In genomic region chr16:4505356-4506153, GRCh38 we compare ENCODE assay signal across 8 cellular contexts. TPM values are rescaled to one million over a fixed set of nuclear protein-coding genes. Genes with fewer than 3 reads are reported as not detected.
DNase-seq lines count a peak whose midpoint lies in the region; ATAC-seq and TF ChIP-seq lines count a peak whose summit lies in the region.

No MANE protein-coding gene starts in this region.

- H3K27ac Mint-ChIP-seq in activated T-helper 1 cell treated with anti-CD3 and anti-CD28 coated beads, Interleukin-12 subunit alpha, Interleukin-12 subunit beta, Interleukin-2, Interleukin-4 antibody, amounts not matched to agents 30 ng/mL and 10 ng/mL and 1 ng/mL, durations not matched to agents 14 hours and 24 hours and 36 hours, result peak overlapping the region; percentile 79
- peak overlapping the region; percentile 93 to 95 for H3K27ac Mint-ChIP-seq in natural killer cell treated with Interleukin-12 subunit alpha and Interleukin-12 subunit beta and Interleukin-15 and Interleukin-18, amount 100 ng/mL, for 72 hours

- no peak overlapping the region for H3K27ac ChIP-seq in right atrium auricular region
- H3K27ac ChIP-seq in sigmoid colon, result no peak overlapping the region
- H3K27ac ChIP-seq in ovary, result no peak overlapping the region

- TF ChIP-seq EP300 in sigmoid colon (IDR thresholded peaks at IDR 0.05) (no peak), ovary (IDR thresholded peaks at IDR 0.05) (no peak)

- H3K4me3 ChIP-seq in right atrium auricular region, result no peak overlapping the region
- no peak overlapping the region for H3K4me3 ChIP-seq in sigmoid colon
- H3K4me3 ChIP-seq in ovary, result no peak overlapping the region

- H3K4me1 Mint-ChIP-seq in activated T-helper 1 cell treated with anti-CD3 and anti-CD28 coated beads, Interleukin-12 subunit alpha, Interleukin-12 subunit beta, Interleukin-2, Interleukin-4 antibody, amounts not matched to agents 30 ng/mL and 10 ng/mL and 1 ng/mL, durations not matched to agents 14 hours and 24 hours and 36 hours (ENCODE audit: low read depth), result peaks cover 57% of the 10 kb centered on the region
- peaks cover 44 to 46% of the 10 kb centered on the region in 2 donors for H3K4me1 Mint-ChIP-seq in natural killer cell treated with Interleukin-12 subunit alpha and Interleukin-12 subunit beta and Interleukin-15 and Interleukin-18, amount 100 ng/mL, for 72 hours (ENCODE audit: low read depth in 2 of 2)

- 51 to 82% methylated on average over 13 of the region's 13 CpGs for WGBS in sigmoid colon, 2 donors
- 84 to 87% (median 86%) methylated on average over 13 of the region's 13 CpGs for WGBS in ovary, 3 donors

- DNase-seq in Right ventricle myocardium inferior (ENCODE audit: missing footprints) (peak; percentile 79), right atrium auricular region (ENCODE audit: low spot score) (no peak), NOMO-1 treated with DMSO at 0.1 percent for 48 hours (lab: John Stamatoyannopoulos, UW; ENCODE audit: unreplicated experiment) (peak; percentile 96), HuH-7.5 (ENCODE audit: low spot score) (no peak), sigmoid colon (no peak), ovary (no peak)
- DNase-seq in activated T-helper 1 cell treated with anti-CD3 and anti-CD28 coated beads, Interleukin-12 subunit alpha, Interleukin-12 subunit beta, Interleukin-2, Interleukin-4 antibody, amounts not matched to agents 30 ng/mL and 10 ng/mL and 1 ng/mL, durations not matched to agents 14 hours and 24 hours and 36 hours (ENCODE audit: low spot score), result peak; percentile 75
- DNase-seq in natural killer cell treated with Interleukin-12 subunit alpha and Interleukin-12 subunit beta and Interleukin-15 and Interleukin-18, amount 100 ng/mL, for 72 hours (ENCODE audit: low spot score), result peak; percentile 74

- peak overlapping the region; percentile 70 for H3K4me3 Mint-ChIP-seq in activated T-helper 1 cell treated with anti-CD3 and anti-CD28 coated beads, Interleukin-12 subunit alpha, Interleukin-12 subunit beta, Interleukin-2, Interleukin-4 antibody, amounts not matched to agents 30 ng/mL and 10 ng/mL and 1 ng/mL, durations not matched to agents 14 hours and 24 hours and 36 hours
- peak overlapping the region; percentile 88 for H3K4me3 Mint-ChIP-seq in natural killer cell treated with Interleukin-12 subunit alpha and Interleukin-12 subunit beta and Interleukin-15 and Interleukin-18, amount 100 ng/mL, for 72 hours

- TF ChIP-seq CTCF in right atrium auricular region (IDR thresholded peaks at IDR 0.05) (no peak), sigmoid colon (IDR thresholded peaks at IDR 0.05) (no peak), ovary (IDR thresholded peaks at IDR 0.05) (no peak)

- TF ChIP-seq POLR2A in sigmoid colon (IDR thresholded peaks at IDR 0.05) (no peak), ovary (IDR thresholded peaks at IDR 0.05) (no peak)

- H3K27me3 ChIP-seq in right atrium auricular region (no peaks in the 10 kb centered on the region), sigmoid colon (no peaks in the 10 kb centered on the region), ovary (no peaks in the 10 kb centered on the region)

- intact Hi-C loops in Right ventricle myocardium inferior (cut with DNase I) (loop anchor here (2.0 kb wide), 1 partner anchor 43 kb away; no protein-coding TSS in a partner anchor), sigmoid colon (cut with DNase I) (loop anchor here (1.0 to 2.0 kb wide), 2 partner anchors 43 to 80 kb away; no protein-coding TSS in a partner anchor), ovary (cut with DNase I) (loop anchor here in 2 of 4 donors (10.0 kb wide), 3 partner anchors 49 to 239 kb away; partner anchors contain the start of gene C16orf96 (in 1 of the 2))
- intact Hi-C loops in activated T-helper 1 cell treated with anti-CD3 and anti-CD28 coated beads, Interleukin-12 subunit alpha, Interleukin-12 subunit beta, Interleukin-2, Interleukin-4 antibody, amounts not matched to agents 30 ng/mL and 10 ng/mL and 1 ng/mL, durations not matched to agents 14 hours and 24 hours and 36 hours (cut with micrococcal nuclease), result loop anchor here (1.0 to 10.0 kb wide), 9 partner anchors 17 to 449 kb away; partner anchors contain the start of genes HMOX2, MGRN1, SEC14L5 and UBALD1

- H3K36me3 ChIP-seq in right atrium auricular region, result peaks cover 52% of the 10 kb centered on the region
- H3K36me3 ChIP-seq in sigmoid colon, result peaks cover 0 to 48% (median 32%) of the 10 kb centered on the region in 4 donors
- no peaks in the 10 kb centered on the region for H3K36me3 ChIP-seq in ovary

- H3K9me3 Mint-ChIP-seq in activated T-helper 1 cell treated with anti-CD3 and anti-CD28 coated beads, Interleukin-12 subunit alpha, Interleukin-12 subunit beta, Interleukin-2, Interleukin-4 antibody, amounts not matched to agents 30 ng/mL and 10 ng/mL and 1 ng/mL, durations not matched to agents 14 hours and 24 hours and 36 hours, result no peaks in the 10 kb centered on the region
- no peaks in the 10 kb centered on the region for H3K9me3 Mint-ChIP-seq in natural killer cell treated with Interleukin-12 subunit alpha and Interleukin-12 subunit beta and Interleukin-15 and Interleukin-18, amount 100 ng/mL, for 72 hours

- no peak for ATAC-seq in Right ventricle myocardium inferior
- ATAC-seq in natural killer cell treated with Interleukin-12 subunit alpha and Interleukin-12 subunit beta and Interleukin-15 and Interleukin-18, amount 100 ng/mL, for 72 hours, result peak; percentile 82 to 90

- no peaks in the 10 kb centered on the region for H3K9me3 ChIP-seq in right atrium auricular region
- H3K9me3 ChIP-seq in sigmoid colon, result no peaks in the 10 kb centered on the region
- no peaks in the 10 kb centered on the region for H3K9me3 ChIP-seq in ovary

- H3K36me3 Mint-ChIP-seq in activated T-helper 1 cell treated with anti-CD3 and anti-CD28 coated beads, Interleukin-12 subunit alpha, Interleukin-12 subunit beta, Interleukin-2, Interleukin-4 antibody, amounts not matched to agents 30 ng/mL and 10 ng/mL and 1 ng/mL, durations not matched to agents 14 hours and 24 hours and 36 hours (ENCODE audit: low read depth), result peaks cover 26% of the 10 kb centered on the region
- peaks cover 5% of the 10 kb centered on the region for H3K36me3 Mint-ChIP-seq in natural killer cell treated with Interleukin-12 subunit alpha and Interleukin-12 subunit beta and Interleukin-15 and Interleukin-18, amount 100 ng/mL, for 72 hours

- H3K4me1 ChIP-seq in right atrium auricular region (peaks cover 3 to 19% of the 10 kb centered on the region in 2 donors), sigmoid colon (peaks cover 0 to 25% (median 19%) of the 10 kb centered on the region in 4 donors), ovary (ENCODE audit: insufficient read depth) (peaks cover 4% of the 10 kb centered on the region)

- no peaks in the 10 kb centered on the region for H3K27me3 Mint-ChIP-seq in activated T-helper 1 cell treated with anti-CD3 and anti-CD28 coated beads, Interleukin-12 subunit alpha, Interleukin-12 subunit beta, Interleukin-2, Interleukin-4 antibody, amounts not matched to agents 30 ng/mL and 10 ng/mL and 1 ng/mL, durations not matched to agents 14 hours and 24 hours and 36 hours (ENCODE audit: insufficient read depth)
- no peaks in the 10 kb centered on the region for H3K27me3 Mint-ChIP-seq in natural killer cell treated with Interleukin-12 subunit alpha and Interleukin-12 subunit beta and Interleukin-15 and Interleukin-18, amount 100 ng/mL, for 72 hours

RNA-seq across cellular contexts. Expression of gene HMOX2, which starts 29.4 kb away (rescaled TPM):
- total RNA-seq in Right ventricle myocardium inferior (126 TPM), right atrium auricular region (100 to 1,000 TPM in 1 of 2 donors, 10 to 100 TPM in 1; 98.7 to 101 TPM), sigmoid colon (10 to 100 TPM; 29.9 to 37.1 (median 32.0) TPM), ovary (10 to 100 TPM; 25.0 to 40.5 (median 31.6) TPM)
- total RNA-seq in activated T-helper 1 cell treated with anti-CD3 and anti-CD28 coated beads, Interleukin-12 subunit alpha, Interleukin-12 subunit beta, Interleukin-2, Interleukin-4 antibody, amounts not matched to agents 30 ng/mL and 10 ng/mL and 1 ng/mL, durations not matched to agents 14 hours and 24 hours and 36 hours, result 64.7 and 68.4 TPM in 2 replicates
- total RNA-seq in natural killer cell treated with Interleukin-12 subunit alpha and Interleukin-12 subunit beta and Interleukin-15 and Interleukin-18, amount 100 ng/mL, for 72 hours, result 100 to 1,000 TPM in 1 of 2 donors, 10 to 100 TPM in 1; 99.5 to 102 TPM
- polyA plus RNA-seq in sigmoid colon (10 to 100 TPM; 57.7 to 77.2 (median 62.1) TPM), ovary (10 to 100 TPM; 29.5 to 73.3 TPM)

RNA-seq across cellular contexts. Expression of gene NMRAL1, which starts 31.1 kb away (rescaled TPM):
- total RNA-seq in Right ventricle myocardium inferior, result 26.0 TPM
- 10 to 100 TPM; 18.7 to 36.3 TPM for total RNA-seq in right atrium auricular region
- total RNA-seq in activated T-helper 1 cell treated with anti-CD3 and anti-CD28 coated beads, Interleukin-12 subunit alpha, Interleukin-12 subunit beta, Interleukin-2, Interleukin-4 antibody, amounts not matched to agents 30 ng/mL and 10 ng/mL and 1 ng/mL, durations not matched to agents 14 hours and 24 hours and 36 hours, result 21.7 and 25.0 TPM in 2 replicates
- total RNA-seq in natural killer cell treated with Interleukin-12 subunit alpha and Interleukin-12 subunit beta and Interleukin-15 and Interleukin-18, amount 100 ng/mL, for 72 hours, result 10 to 100 TPM; 40.7 to 80.9 TPM
- total RNA-seq in sigmoid colon, result 10 to 100 TPM; 24.8 to 62.3 (median 47.0) TPM
- 10 to 100 TPM; 29.4 to 52.7 (median 46.8) TPM for polyA plus RNA-seq in sigmoid colon
- total RNA-seq in ovary, result 10 to 100 TPM; 41.7 to 72.7 (median 51.5) TPM
- 10 to 100 TPM; 15.0 to 56.5 TPM for polyA plus RNA-seq in ovary

RNA-seq across cellular contexts. Expression of gene CDIP1, which starts 33.0 kb away (rescaled TPM):
- total RNA-seq in Right ventricle myocardium inferior (46.3 TPM), right atrium auricular region (10 to 100 TPM; 29.6 to 42.9 TPM), sigmoid colon (10 to 100 TPM; 12.8 to 22.4 (median 18.6) TPM), ovary (10 to 100 TPM; 14.6 to 55.1 (median 41.4) TPM)
- total RNA-seq in activated T-helper 1 cell treated with anti-CD3 and anti-CD28 coated beads, Interleukin-12 subunit alpha, Interleukin-12 subunit beta, Interleukin-2, Interleukin-4 antibody, amounts not matched to agents 30 ng/mL and 10 ng/mL and 1 ng/mL, durations not matched to agents 14 hours and 24 hours and 36 hours, result 61.6 and 62.7 TPM in 2 replicates
- total RNA-seq in natural killer cell treated with Interleukin-12 subunit alpha and Interleukin-12 subunit beta and Interleukin-15 and Interleukin-18, amount 100 ng/mL, for 72 hours, result 10 to 100 TPM; 24.5 to 28.2 TPM
- polyA plus RNA-seq in sigmoid colon (10 to 100 TPM; 10.8 to 16.2 (median 16.1) TPM), ovary (10 to 100 TPM; 19.1 to 24.5 TPM)

RNA-seq across cellular contexts. Expression of gene C16orf96, which starts 50.6 kb away (rescaled TPM):
- total RNA-seq in Right ventricle myocardium inferior (0.05 TPM), right atrium auricular region (under 1 TPM in 1 of 2 donors, not detected in 1; 0.24 TPM), sigmoid colon (under 1 TPM in 2 of 4 donors, not detected in 2; under 0.01 to 0.16 TPM), ovary (under 1 TPM; 0.10 to 0.30 (median 0.13) TPM)
- 0.17 TPM in 1 of 2 replicates, not detected in the other for total RNA-seq in activated T-helper 1 cell treated with anti-CD3 and anti-CD28 coated beads, Interleukin-12 subunit alpha, Interleukin-12 subunit beta, Interleukin-2, Interleukin-4 antibody, amounts not matched to agents 30 ng/mL and 10 ng/mL and 1 ng/mL, durations not matched to agents 14 hours and 24 hours and 36 hours
- not detected for total RNA-seq in natural killer cell treated with Interleukin-12 subunit alpha and Interleukin-12 subunit beta and Interleukin-15 and Interleukin-18, amount 100 ng/mL, for 72 hours
- polyA plus RNA-seq in sigmoid colon (under 1 TPM in 1 of 3 donors, not detected in 2; 0.09 TPM), ovary (under 1 TPM; 0.07 to 0.08 TPM)

Comparison
In these comparisons a context has a peak if more than half of its experiments do, and no peak if none do; other contexts are left out.
1. DNase-seq: peak in Right ventricle myocardium inferior (single experiment), NOMO-1 treated with DMSO at 0.1 percent for 48 hours (single experiment), activated T-helper 1 cell treated with anti-CD3 and anti-CD28 coated beads, Interleukin-12 subunit alpha, Interleukin-12 subunit beta, Interleukin-2, Interleukin-4 antibody, amounts not matched to agents 30 ng/mL and 10 ng/mL and 1 ng/mL, durations not matched to agents 14 hours and 24 hours and 36 hours (single experiment) and natural killer cell treated with Interleukin-12 subunit alpha and Interleukin-12 subunit beta and Interleukin-15 and Interleukin-18, amount 100 ng/mL, for 72 hours (single experiment); none in right atrium auricular region (single experiment), HuH-7.5 (single experiment), sigmoid colon (single experiment) and ovary (0 of 5).